14 cellular contexts compared by ENCODE assay signal in genomic region chr12:89156862-89157262, GRCh38.
DNase-seq lines count a peak whose midpoint lies in the region; ATAC-seq and TF ChIP-seq lines count a peak whose summit lies in the region.
"Had no signal": no experiment of that assay in that cellular context is flagged by ENCODE, and none has a peak within 500 bp of the region (broad histone marks: within the 10 kb centered on the region; RNA-seq: fewer than 3 reads in every experiment).

No MANE protein-coding gene starts in this region.

- peaks cover 8 to 41% of the 10 kb centered on the region in 2 donors for H3K4me1 ChIP-seq in left lung

- peaks cover 24% of the 10 kb centered on the region for H3K4me1 Mint-ChIP-seq in activated CD4-positive, alpha-beta memory T cell treated with anti-CD3 and anti-CD28 coated beads for 36 hours (ENCODE audit: low read depth)
- no peaks in the 10 kb centered on the region for H3K4me1 Mint-ChIP-seq in immature natural killer cell
- H3K4me1 Mint-ChIP-seq: brain had no signal

- H3K4me3 ChIP-seq in AG04449 (ENCODE audit: low read depth, low read length): no peak overlapping the region
- no peak overlapping the region for H3K4me3 ChIP-seq in left lung
- H3K4me3 ChIP-seq: gastroesophageal sphincter, lung, right atrium auricular region had no signal

- H3K36me3 ChIP-seq in left lung: no peaks in the 10 kb centered on the region
- H3K36me3 ChIP-seq: gastroesophageal sphincter, right atrium auricular region had no signal

- ATAC-seq in left lung (peak; percentile 10), HG02885 (IDR thresholded peaks at IDR 0.05; ENCODE audit: poor library complexity, unreplicated experiment) (no peak)
- ATAC-seq: gastroesophageal sphincter had no signal

- no peaks in the 10 kb centered on the region for H3K27me3 Mint-ChIP-seq in activated CD4-positive, alpha-beta memory T cell treated with anti-CD3 and anti-CD28 coated beads for 36 hours
- H3K27me3 Mint-ChIP-seq in immature natural killer cell (ENCODE audit: low read depth in 3 of 3): peaks cover 0 to 5% (median 3%) of the 10 kb centered on the region in 3 donors

- no peaks in the 10 kb centered on the region for H3K9me3 ChIP-seq in left lung
- H3K9me3 ChIP-seq: gastroesophageal sphincter, right atrium auricular region had no signal

- peak; percentile 57 for DNase-seq in AG04449 (ENCODE audit: low read depth, low spot score)
- peak; percentile 69 for DNase-seq in GM04504 (ENCODE audit: low read depth)
- no peak for DNase-seq in activated CD4-positive, alpha-beta memory T cell treated with anti-CD3 and anti-CD28 coated beads for 36 hours
- DNase-seq in left lung: no peak
- no peak for DNase-seq in immature natural killer cell
- DNase-seq in NCI-H2081 (lab: John Stamatoyannopoulos, UW): no peak
- no peak for DNase-seq in NK-92 treated with Interleukin-12 subunit alpha and Interleukin-12 subunit beta, amount 100 ng/mL, for 24 hours (lab: John Stamatoyannopoulos, UW)
- DNase-seq: activated CD4-positive, alpha-beta T cell treated with anti-CD3 and anti-CD28 coated beads, Interleukin-2, amount 50 U/mL, for 1 hour; NCI-H1417 had no signal

- TF ChIP-seq CTCF in AG04449 (IDR thresholded peaks at IDR 0.05; ENCODE audit: insufficient read depth, low read length, missing control alignments): no peak
- no peak for TF ChIP-seq CTCF in left lung (IDR thresholded peaks at IDR 0.05)

- POLR2A ChIA-PET in AG04449 (lab: Yijun Ruan, JAX): interaction anchor here (1.5 kb wide), 1 partner anchor 195 kb away, joined by 7 read pairs; the partner anchor contains the start of gene DUSP6
- POLR2A ChIA-PET in activated CD4-positive, alpha-beta memory T cell treated with anti-CD3 and anti-CD28 coated beads for 36 hours (lab: Charles Lee): interaction anchor here (0.7 to 1.7 kb wide), 11 partner anchors 19 to 196 kb away, joined by 3 to 10 read pairs (median 3); partner anchors contain the start of gene DUSP6

- H3K9me3 Mint-ChIP-seq in activated CD4-positive, alpha-beta memory T cell treated with anti-CD3 and anti-CD28 coated beads for 36 hours: no peaks in the 10 kb centered on the region
- H3K9me3 Mint-ChIP-seq in immature natural killer cell: peaks cover 0 to 2% (median 0%) of the 10 kb centered on the region in 6 donors

- no peaks in the 10 kb centered on the region for H3K36me3 Mint-ChIP-seq in activated CD4-positive, alpha-beta memory T cell treated with anti-CD3 and anti-CD28 coated beads for 36 hours
- H3K36me3 Mint-ChIP-seq in immature natural killer cell: no peaks in the 10 kb centered on the region
- H3K36me3 Mint-ChIP-seq: brain had no signal

- CTCF ChIA-PET in AG04449 (lab: Yijun Ruan, JAX): interaction anchor here (1.2 to 1.9 kb wide), 3 partner anchors 52 to 305 kb away, joined by 4 to 8 read pairs (median 5); no protein-coding TSS in a partner anchor
- CTCF ChIA-PET in activated CD4-positive, alpha-beta memory T cell treated with anti-CD3 and anti-CD28 coated beads for 36 hours (lab: Charles Lee): interaction anchor here (0.9 to 1.7 kb wide), 5 partner anchors 9 to 368 kb away, joined by 3 to 4 read pairs (median 4); partner anchors contain the start of gene GALNT4

- H3K27me3 ChIP-seq in left lung: no peaks in the 10 kb centered on the region
- H3K27me3 ChIP-seq: gastroesophageal sphincter, right atrium auricular region had no signal

- H3K27ac Mint-ChIP-seq in activated CD4-positive, alpha-beta memory T cell treated with anti-CD3 and anti-CD28 coated beads for 36 hours: peak overlapping the region; percentile 28
- H3K27ac Mint-ChIP-seq in immature natural killer cell: no peak overlapping the region
- H3K27ac Mint-ChIP-seq: brain had no signal

- peak overlapping the region in 1 of 2 donors; percentile 87 for H3K27ac ChIP-seq in left lung
- H3K27ac ChIP-seq: gastroesophageal sphincter had no signal

- intact Hi-C loops in activated CD4-positive, alpha-beta memory T cell treated with anti-CD3 and anti-CD28 coated beads for 36 hours (cut with micrococcal nuclease): no loop called here
- intact Hi-C loops in left lung (cut with DNase I): no loop called here

- no peak overlapping the region for H3K4me3 Mint-ChIP-seq in activated CD4-positive, alpha-beta memory T cell treated with anti-CD3 and anti-CD28 coated beads for 36 hours
- H3K4me3 Mint-ChIP-seq in immature natural killer cell: no peak overlapping the region
- H3K4me3 Mint-ChIP-seq: brain had no signal

Comparison
In these comparisons a context has a peak if more than half of its experiments do, and no peak if none do; other contexts are left out.
1. DNase-seq: peak in AG04449 (single experiment) and GM04504 (single experiment); none in activated CD4-positive, alpha-beta memory T cell treated with anti-CD3 and anti-CD28 coated beads for 36 hours (single experiment), left lung (0 of 2), immature natural killer cell (0 of 3), NCI-H2081 (0 of 2) and NK-92 treated with Interleukin-12 subunit alpha and Interleukin-12 subunit beta, amount 100 ng/mL, for 24 hours (single experiment).